6 cellular contexts compared by ENCODE assay signal in the genomic region with DNA sequence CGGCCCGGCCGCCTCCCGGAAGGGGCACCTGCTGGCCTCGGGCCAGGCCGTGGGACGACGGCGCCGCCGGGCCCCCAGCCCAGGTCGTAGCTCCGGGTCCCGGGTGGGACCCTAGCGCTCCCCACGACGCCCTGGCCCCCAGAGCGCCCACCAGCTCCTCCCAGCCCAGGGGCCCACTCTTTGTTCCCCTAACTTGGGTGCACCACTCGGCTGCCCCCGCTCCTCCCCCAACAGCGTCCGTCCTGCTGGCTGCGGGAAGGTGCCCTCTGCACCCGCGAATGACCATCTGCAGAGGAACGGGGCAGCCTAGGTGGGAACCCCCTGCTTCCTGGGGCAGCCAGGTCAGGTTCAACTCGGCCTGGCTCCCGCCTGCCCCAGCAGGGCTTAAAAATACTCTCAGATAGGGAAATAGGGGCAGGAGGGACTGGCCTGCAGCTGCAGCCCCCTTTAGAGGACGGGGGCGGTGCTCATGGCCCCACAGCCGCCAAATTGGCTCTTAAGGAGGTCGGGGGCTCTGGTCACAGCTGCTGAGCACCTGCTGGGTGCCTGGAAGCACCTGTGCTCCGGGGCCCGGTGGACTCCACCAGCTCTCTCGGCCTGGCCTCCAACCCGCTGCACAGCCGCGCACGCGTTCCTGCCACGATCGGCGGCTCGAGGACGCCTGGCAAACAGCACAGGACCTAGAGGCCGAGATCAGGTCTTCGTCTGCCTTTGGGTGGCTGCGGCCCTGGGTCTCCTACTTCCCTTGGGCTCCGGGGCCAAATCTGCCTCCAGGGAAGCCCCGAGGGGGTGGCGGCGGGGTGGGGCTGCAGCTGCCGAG.
DNase-seq lines count a peak whose midpoint lies in the region; ATAC-seq and TF ChIP-seq lines count a peak whose summit lies in the region.

No MANE protein-coding gene starts in this region.

- in situ Hi-C loops in brain microvascular endothelial cell (cut with HindIII; ENCODE audit: low pct_ligation_motif_present, low sequenced_read_pairs), result no loop called here

- ATAC-seq in HG03457 (IDR thresholded peaks at IDR 0.05; ENCODE audit: unreplicated experiment), result no peak

- peak; percentile 67 for DNase-seq in NCI-H748 (lab: John Stamatoyannopoulos, UW; ENCODE audit: unreplicated experiment)
- no peak for DNase-seq in NCI-H748 treated with DMSO at 0.1 percent for 48 hours (lab: John Stamatoyannopoulos, UW)
- DNase-seq in brain microvascular endothelial cell, result no peak
- DNase-seq in NCI-H2081 (lab: John Stamatoyannopoulos, UW), result no peak

- no peak overlapping the region for H3K27ac ChIP-seq in brain microvascular endothelial cell

- no peaks in the 10 kb centered on the region for H3K27me3 ChIP-seq in brain microvascular endothelial cell (replicated peaks)
- H3K27me3 ChIP-seq in neuron (ENCODE audit: insufficient read depth, low read length), result no peaks in the 10 kb centered on the region

- H3K36me3 ChIP-seq in brain microvascular endothelial cell (replicated peaks) (no peaks in the 10 kb centered on the region), neuron (ENCODE audit: insufficient read depth, low read length) (no peaks in the 10 kb centered on the region)

- H3K9me3 ChIP-seq in neuron (ENCODE audit: low read length), result no peaks in the 10 kb centered on the region

- H2AFZ ChIP-seq in neuron (ENCODE audit: low read depth, low read length), result peak overlapping the region; percentile 90

- H3K4me3 ChIP-seq in brain microvascular endothelial cell (ENCODE audit: low read depth, low read length) (peak overlapping the region; percentile 5), neuron (ENCODE audit: low read length) (peak overlapping the region; percentile 60)

- H3K4me1 ChIP-seq in neuron (ENCODE audit: insufficient read depth, low read length), result peaks cover 63% of the 10 kb centered on the region

- no peak for TF ChIP-seq CTCF in brain microvascular endothelial cell (IDR thresholded peaks at IDR 0.05; ENCODE audit: low read depth, low read length, missing control alignments)
